Comparison of ENCODE assay signal across 15 cellular contexts in the genomic region with DNA sequence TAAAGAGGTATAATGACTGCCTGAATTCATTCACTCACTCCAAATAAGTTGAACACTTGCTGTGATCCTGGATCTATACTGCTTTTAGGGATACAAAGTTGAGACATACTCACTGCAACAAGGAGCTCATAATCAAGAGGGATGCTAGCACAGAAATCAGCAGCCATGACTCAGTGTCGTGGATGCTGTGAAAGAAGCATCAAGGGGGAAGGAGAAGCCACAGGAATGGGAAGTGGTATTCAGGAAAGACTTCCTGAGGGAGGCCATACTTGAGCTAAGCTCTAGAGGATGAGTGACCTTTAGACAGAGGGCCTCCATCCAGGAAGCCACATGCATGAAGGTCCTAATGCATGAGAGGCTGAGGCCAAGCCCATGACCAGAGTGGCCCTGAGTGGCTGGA.
"Had no signal": no experiment of that assay in that cellular context is flagged by ENCODE, and none has a peak within 500 bp of the region (broad histone marks: within the 10 kb centered on the region; RNA-seq: fewer than 3 reads in every experiment).

No MANE protein-coding gene starts in this region.

- FAIRE-seq: endometrium, keratinocyte had no signal

- H3K36me3 ChIP-seq: ascending aorta, cardiac muscle cell, heart right ventricle, lower lobe of right lung, neural progenitor cell, thoracic aorta, upper lobe of left lung had no signal

- H3K27ac ChIP-seq: ascending aorta, cardiac muscle cell, heart right ventricle, lower lobe of right lung, neural progenitor cell, thoracic aorta, upper lobe of left lung had no signal

- H3K9me3 ChIP-seq: ascending aorta, heart right ventricle, lower lobe of right lung, thoracic aorta, upper lobe of left lung had no signal

- H3K4me1 ChIP-seq: ascending aorta, heart right ventricle, lower lobe of right lung, neural progenitor cell, upper lobe of left lung had no signal

- H3K27me3 ChIP-seq: ascending aorta, cardiac muscle cell, neural progenitor cell, upper lobe of left lung had no signal

- DNase-seq: activated T-cell treated with anti-CD3 and anti-CD28 coated beads, Interleukin-2, amount 50 U/mL, for 1 hour; effector CD4-positive, alpha-beta T cell; heart right ventricle; lower lobe of right lung; naive B cell; stimulated activated CD4-positive, alpha-beta T cell treated with anti-CD3 and anti-CD28 coated beads, Interleukin-4, amount 100 ng/mL, for 24 hours; stimulated activated naive CD4-positive, alpha-beta T cell treated with Interleukin-2 at 50 U/mL for 16 hours; T-helper 9 cell; upper lobe of left lung had no signal

- H3K4me3 ChIP-seq: ascending aorta, cardiac muscle cell, heart right ventricle, lower lobe of right lung, neural progenitor cell, thoracic aorta, upper lobe of left lung had no signal
